Comparison of ENCODE assay signal across 13 cellular contexts in genomic region chr2:217865373-217865772, GRCh38.
"Had no signal": no experiment of that assay in that cellular context is flagged by ENCODE, and none has a peak within 500 bp of the region (broad histone marks: within the 10 kb centered on the region; RNA-seq: fewer than 3 reads in every experiment).

No MANE protein-coding gene starts in this region.

- H3K27ac ChIP-seq: epithelial cell of prostate, left lung, right lobe of liver, tibial nerve, uterus had no signal

- DNase-seq: activated CD4-positive, alpha-beta T cell treated with anti-CD3 and anti-CD28 coated beads for 1 hour; activated CD4-positive, alpha-beta T cell treated with anti-CD3 and anti-CD28 coated beads, Interleukin-2, amount 50 U/mL, for 48 hours; activated naive CD4-positive, alpha-beta T cell treated with Interleukin-2 at 50 U/mL for 16 hours; anterior cingulate cortex; islet precursor cell; left lung; mesendoderm; right lobe of liver; spleen; T-helper 9 cell; uterus had no signal

- H3K4me3 ChIP-seq: left lung, right lobe of liver, spleen, tibial nerve, uterus had no signal

- H3K36me3 ChIP-seq: uterus had no signal

- H3K9me3 ChIP-seq: left lung, right lobe of liver, spleen, tibial nerve, uterus had no signal

- ATAC-seq: left lung had no signal

- H3K27me3 ChIP-seq: left lung, right lobe of liver, spleen, tibial nerve, uterus had no signal

- H3K4me1 ChIP-seq: right lobe of liver had no signal
